ENCODE assay signal across 22 cellular contexts in genomic region chr4:2750719-2751605, GRCh38. TPM values are rescaled to one million over a fixed set of nuclear protein-coding genes. Genes with fewer than 3 reads are reported as not detected.
DNase-seq lines count a peak whose midpoint lies in the region; ATAC-seq, FAIRE-seq and TF ChIP-seq lines count a peak whose summit lies in the region.
"Had no signal": no experiment of that assay in that cellular context is flagged by ENCODE, and none has a peak within 500 bp of the region (broad histone marks: within the 10 kb centered on the region; RNA-seq: fewer than 3 reads in every experiment).

No MANE protein-coding gene starts in this region.

- H3K9me3 ChIP-seq in K562 (replicated peaks; ENCODE audit: control insufficient read depth, insufficient read depth, low read depth, low read length) = no peaks in the 10 kb centered on the region
- H3K9me3 ChIP-seq in mesenchymal stem cell (ENCODE audit: control insufficient read depth, low read length) = no peaks in the 10 kb centered on the region
- H3K9me3 ChIP-seq: adrenal gland; BLaER1 treated with 17β-estradiol and CSF1 and Interleukin-3, amounts not matched to agents 10 nM and 100 nM had no signal

- H3K4me3 Mint-ChIP-seq in activated naive CD8-positive, alpha-beta T cell = no peak overlapping the region
- H3K4me3 Mint-ChIP-seq in activated naive CD8-positive, alpha-beta T cell treated with anti-CD3 and anti-CD28 coated beads for 36 hours = no peak overlapping the region
- no peak overlapping the region for H3K4me3 Mint-ChIP-seq in stimulated activated effector memory CD8-positive, alpha-beta T cell treated with anti-CD3 and anti-CD28 coated beads, Interleukin-12 subunit alpha, Interleukin-12 subunit beta, amount 100 ng/mL, for 72 hours
- H3K4me3 Mint-ChIP-seq: activated CD4-positive, alpha-beta T cell treated with anti-CD3 and anti-CD28 coated beads for 36 hours had no signal

- POLR2A ChIA-PET in K562 (lab: Yijun Ruan, JAX) = interaction anchor here (1.0 kb wide), 1 partner anchor 13 kb away, joined by 3 read pairs; no protein-coding TSS in a partner anchor

- H3K27ac ChIP-seq in K562 (ENCODE audit: extremely low read depth, low read depth, low read length) (no peak overlapping the region), mesenchymal stem cell (ENCODE audit: low read length, poor library complexity, severe bottlenecking) (no peak overlapping the region)
- H3K27ac ChIP-seq: adrenal gland; BLaER1 treated with 17β-estradiol and CSF1 and Interleukin-3, amounts not matched to agents 10 nM and 100 nM had no signal

- no peak for TF ChIP-seq RAD21 in K562 (CRISPR knock-in tag; conservative IDR thresholded peaks at IDR 0.05 in 1 of 2, IDR thresholded peaks at IDR 0.05 in 1 of 2)

- peak overlapping the region; percentile 52 for H4K91ac ChIP-seq in mesenchymal stem cell (ENCODE audit: low read length)

- intact Hi-C loops in K562 (cut with micrococcal nuclease) = no loop called here

- peak overlapping the region; percentile 36 for H2BK120ac ChIP-seq in mesenchymal stem cell (ENCODE audit: low read depth, low read length)

- no peak overlapping the region for H2BK5ac ChIP-seq in mesenchymal stem cell (ENCODE audit: low read depth, low read length, poor library complexity, severe bottlenecking)

- no peak for FAIRE-seq in K562 (lab: Jason Lieb, UNC)
- FAIRE-seq: GM18507, TTC549 had no signal

- DNase-seq in activated naive CD8-positive, alpha-beta T cell treated with anti-CD3 and anti-CD28 coated beads for 36 hours = no peak
- DNase-seq in K562 (ENCODE audit: extremely low read depth in 1 of 4, low spot score in 3 of 4) (no peak), mesenchymal stem cell (peak; percentile 83), putamen (ENCODE audit: low spot score) (no peak), dermis blood vessel endothelial cell (no peak)
- no peak for DNase-seq in stimulated activated effector memory CD8-positive, alpha-beta T cell treated with anti-CD3 and anti-CD28 coated beads, Interleukin-12 subunit alpha, Interleukin-12 subunit beta, amount 100 ng/mL, for 72 hours (ENCODE audit: low spot score in 2 of 2)
- DNase-seq: activated CD4-positive, alpha-beta T cell treated with anti-CD3 and anti-CD28 coated beads for 36 hours; activated gamma-delta T cell; adrenal gland; foreskin fibroblast; islet precursor cell; NCI-H1436; NCI-H2171; NCI-H526 treated with DMSO at 0.1 percent for 48 hours; RPMI8226 had no signal

- peaks cover 9 to 26% of the 10 kb centered on the region in 2 experiments; a peak in 4 of 5 replicates for H3K4me1 ChIP-seq in K562 (replicated peaks in 1 of 2; ENCODE audit: control insufficient read depth in 2 of 2, insufficient read depth in 2 of 2, low read length in 2 of 2)
- H3K4me1 ChIP-seq in mesenchymal stem cell (ENCODE audit: control insufficient read depth, insufficient read depth, low read depth, low read length) = peaks cover 29% of the 10 kb centered on the region

- H4K8ac ChIP-seq in mesenchymal stem cell (ENCODE audit: low read length) = peak overlapping the region; percentile 16

- no peak overlapping the region for H2AK5ac ChIP-seq in mesenchymal stem cell (ENCODE audit: low read length, severe bottlenecking)

- peaks cover 39% of the 10 kb centered on the region for H3K79me2 ChIP-seq in K562 (ENCODE audit: control insufficient read depth, insufficient read depth, low read length)

- in situ Hi-C loops in K562 (cut with MboI) = no loop called here

- no TSS peak for BruUV-seq in K562 (replicated peaks; lab: Mats Ljungman, UMichigan)

- H3K4me1 Mint-ChIP-seq in activated naive CD8-positive, alpha-beta T cell (ENCODE audit: low read depth) = peaks cover 45% of the 10 kb centered on the region
- H3K4me1 Mint-ChIP-seq in activated naive CD8-positive, alpha-beta T cell treated with anti-CD3 and anti-CD28 coated beads for 36 hours = peaks cover 45% of the 10 kb centered on the region
- H3K4me1 Mint-ChIP-seq in stimulated activated effector memory CD8-positive, alpha-beta T cell treated with anti-CD3 and anti-CD28 coated beads, Interleukin-12 subunit alpha, Interleukin-12 subunit beta, amount 100 ng/mL, for 72 hours = peaks cover 72% of the 10 kb centered on the region

- H3K9me1 ChIP-seq in K562 (ENCODE audit: control insufficient read depth, insufficient read depth, low read length) = peaks cover 3% of the 10 kb centered on the region

- no peak overlapping the region for H3K4me3 ChIP-seq in K562
- no peak overlapping the region for H3K4me3 ChIP-seq in mesenchymal stem cell (ENCODE audit: insufficient read depth in 1 of 2, low read depth in 1 of 2, low read length in 2 of 2)
- H3K4me3 ChIP-seq: adrenal gland; BLaER1 treated with 17β-estradiol and CSF1 and Interleukin-3, amounts not matched to agents 10 nM and 100 nM had no signal

- CTCF ChIA-PET in K562 (lab: Yijun Ruan, JAX; ENCODE audit: low intra/inter-chr PET ratio) = no interaction called here

- no peak overlapping the region for H3K4me2 ChIP-seq in K562 (ENCODE audit: insufficient read depth, low read length)
- H3K4me2 ChIP-seq in mesenchymal stem cell (ENCODE audit: low read length, poor library complexity, severe bottlenecking) = no peak overlapping the region

- no peak overlapping the region for H3K4ac ChIP-seq in mesenchymal stem cell (ENCODE audit: low read depth in 1 of 2, low read length in 2 of 2)

- H3K36me3 Mint-ChIP-seq in activated naive CD8-positive, alpha-beta T cell = peaks cover 4% of the 10 kb centered on the region
- H3K36me3 Mint-ChIP-seq in activated naive CD8-positive, alpha-beta T cell treated with anti-CD3 and anti-CD28 coated beads for 36 hours = peaks cover 18% of the 10 kb centered on the region
- H3K36me3 Mint-ChIP-seq in stimulated activated effector memory CD8-positive, alpha-beta T cell treated with anti-CD3 and anti-CD28 coated beads, Interleukin-12 subunit alpha, Interleukin-12 subunit beta, amount 100 ng/mL, for 72 hours = peaks cover 91% of the 10 kb centered on the region

- WGBS in K562 (ENCODE audit: insufficient coverage, low coverage, missing lambda C conversion rate) = 75% methylated on average over 17 of the region's 19 CpGs
- 56% methylated on average over 19 of the region's 19 CpGs for WGBS in mesenchymal stem cell

- no peak for TF ChIP-seq EP300 in K562 (IDR thresholded peaks at IDR 0.05; ENCODE audit: low read length)

- ATAC-seq in K562 (peak; percentile 31; the same call in 2 of the 3 replicates), GM21390 (IDR thresholded peaks at IDR 0.05; ENCODE audit: unreplicated experiment) (no peak)
- ATAC-seq in stimulated activated effector memory CD8-positive, alpha-beta T cell treated with anti-CD3 and anti-CD28 coated beads, Interleukin-12 subunit alpha, Interleukin-12 subunit beta, amount 100 ng/mL, for 72 hours = no peak
- ATAC-seq: activated CD4-positive, alpha-beta T cell treated with anti-CD3 and anti-CD28 coated beads for 36 hours; HCT116 had no signal

- peak overlapping the region in 1 of 2 experiments; percentile 85 for H3K14ac ChIP-seq in mesenchymal stem cell (ENCODE audit: low read length in 2 of 2)

- no peak for TF ChIP-seq POLR2A in K562 (conservative IDR thresholded peaks at IDR 0.05)

- no peaks in the 10 kb centered on the region for H3K9me3 Mint-ChIP-seq in activated naive CD8-positive, alpha-beta T cell (ENCODE audit: low read depth)
- no peaks in the 10 kb centered on the region for H3K9me3 Mint-ChIP-seq in activated naive CD8-positive, alpha-beta T cell treated with anti-CD3 and anti-CD28 coated beads for 36 hours
- H3K9me3 Mint-ChIP-seq in stimulated activated effector memory CD8-positive, alpha-beta T cell treated with anti-CD3 and anti-CD28 coated beads, Interleukin-12 subunit alpha, Interleukin-12 subunit beta, amount 100 ng/mL, for 72 hours = no peaks in the 10 kb centered on the region
- H3K9me3 Mint-ChIP-seq: memory B cell had no signal

- peaks cover 42% of the 10 kb centered on the region for H3K79me1 ChIP-seq in mesenchymal stem cell (replicated peaks; ENCODE audit: low read length, poor library complexity, severe bottlenecking)

- no peaks in the 10 kb centered on the region for H3K27me3 ChIP-seq in K562 (ENCODE audit: control insufficient read depth in 2 of 2, insufficient read depth in 2 of 2, low read length in 2 of 2)
- no peaks in the 10 kb centered on the region for H3K27me3 ChIP-seq in mesenchymal stem cell (ENCODE audit: control insufficient read depth in 1 of 2, insufficient read depth in 1 of 2, low read length in 2 of 2)
- H3K27me3 ChIP-seq: adrenal gland; BLaER1 treated with 17β-estradiol and CSF1 and Interleukin-3, amounts not matched to agents 10 nM and 100 nM had no signal

- H3K9ac ChIP-seq in K562 (ENCODE audit: insufficient read depth in 1 of 2, low read depth in 2 of 2, low read length in 2 of 2) (peak overlapping the region in 1 of 2 experiments; percentile 77; a peak in 1 of 4 replicates), mesenchymal stem cell (ENCODE audit: low read length) (no peak overlapping the region)
- H3K9ac ChIP-seq: BLaER1 treated with 17β-estradiol and CSF1 and Interleukin-3, amounts not matched to agents 10 nM and 100 nM had no signal

- peak overlapping the region; percentile 10 for H3K27ac Mint-ChIP-seq in activated naive CD8-positive, alpha-beta T cell
- H3K27ac Mint-ChIP-seq in activated naive CD8-positive, alpha-beta T cell treated with anti-CD3 and anti-CD28 coated beads for 36 hours = no peak overlapping the region
- peak overlapping the region; percentile 65 for H3K27ac Mint-ChIP-seq in stimulated activated effector memory CD8-positive, alpha-beta T cell treated with anti-CD3 and anti-CD28 coated beads, Interleukin-12 subunit alpha, Interleukin-12 subunit beta, amount 100 ng/mL, for 72 hours
- H3K27ac Mint-ChIP-seq: activated CD4-positive, alpha-beta T cell treated with anti-CD3 and anti-CD28 coated beads for 36 hours had no signal

- peak overlapping the region in 1 of 2 experiments; percentile 1 for H3K23ac ChIP-seq in mesenchymal stem cell (ENCODE audit: low read length in 2 of 2)

- no peaks in the 10 kb centered on the region for H3K27me3 Mint-ChIP-seq in activated naive CD8-positive, alpha-beta T cell
- no peaks in the 10 kb centered on the region for H3K27me3 Mint-ChIP-seq in activated naive CD8-positive, alpha-beta T cell treated with anti-CD3 and anti-CD28 coated beads for 36 hours
- H3K27me3 Mint-ChIP-seq: activated CD4-positive, alpha-beta T cell treated with anti-CD3 and anti-CD28 coated beads for 36 hours; memory B cell had no signal

- peaks cover 28% of the 10 kb centered on the region; the same call in 2 of the 3 replicates for H3K36me3 ChIP-seq in K562 (ENCODE audit: control insufficient read depth, insufficient read depth, low read length)
- peaks cover 30 to 41% of the 10 kb centered on the region in 2 experiments for H3K36me3 ChIP-seq in mesenchymal stem cell (ENCODE audit: control insufficient read depth in 1 of 2, insufficient read depth in 2 of 2, low read depth in 1 of 2, low read length in 2 of 2)

- no peaks in the 10 kb centered on the region; the same call in none of the 2 replicates for H4K20me1 ChIP-seq in K562 (replicated peaks; ENCODE audit: control insufficient read depth, insufficient read depth, low read length)

- H2BK15ac ChIP-seq in mesenchymal stem cell (ENCODE audit: low read depth, poor library complexity, severe bottlenecking) = no peak overlapping the region

- peak overlapping the region; percentile 77 to 86 for H3K18ac ChIP-seq in mesenchymal stem cell (ENCODE audit: low read depth in 1 of 2, low read length in 2 of 2)

- H2AFZ ChIP-seq in K562 (ENCODE audit: low read depth, low read length) (no peak overlapping the region), mesenchymal stem cell (ENCODE audit: low read depth, low read length) (no peak overlapping the region)

- H2BK12ac ChIP-seq in mesenchymal stem cell (ENCODE audit: low read length in 2 of 2) = peak overlapping the region; percentile 87 to 88

- no peak for TF ChIP-seq CTCF in K562 (IDR thresholded peaks at IDR 0.05 in 2 of 3, conservative IDR thresholded peaks at IDR 0.05 in 1 of 3; ENCODE audit: insufficient read depth in 2 of 3, low read depth in 1 of 3, low read length in 3 of 3)

RNA-seq across cellular contexts. Expression of gene TNIP2, which starts 5.2 kb away (rescaled TPM):
- total RNA-seq in activated naive CD8-positive, alpha-beta T cell treated with anti-CD3 and anti-CD28 coated beads for 36 hours = 10 to 100 TPM; 50.0 to 50.3 TPM
- 24.5 and 78.1 TPM in 2 replicates for total RNA-seq in K562 (2011; cell fraction: chromatin; rRNA removed; ENCODE audit: low replicate concordance)
- total RNA-seq in K562 (2011; cell fraction: nucleolus; rRNA removed) = 49.7 and 54.7 TPM in 2 replicates
- total RNA-seq in K562 (2011; cell fraction: nucleoplasm; rRNA removed) = 30.4 and 33.4 TPM in 2 replicates
- 42.6 and 46.7 TPM in 2 replicates for total RNA-seq in K562 (2014; rRNA removed)
- 11.6 and 13.1 TPM in 2 replicates for total RNA-seq in K562 (2014; rRNA removed; fragmentation: Illumina TruSeq; extraction: Trizol)
- total RNA-seq in K562 (2015; rRNA removed; fragmentation: Illumina TruSeq; extraction: Trizol) = 19.5 and 21.9 TPM in 2 replicates
- 32.2 and 35.8 TPM in 2 replicates for total RNA-seq in K562 (2021)
- polyA plus RNA-seq in K562 (2011; rRNA removed) = 17.5 and 21.8 TPM in 2 replicates
- polyA plus RNA-seq in K562 (2011; cell fraction: cytosol; rRNA removed) = 16.5 and 28.2 TPM in 2 replicates
- 49.0 and 90.0 TPM in 2 replicates for polyA plus RNA-seq in K562 (2011; cell fraction: nucleus; rRNA removed)
- 30.8 and 32.9 TPM in 2 replicates for polyA plus RNA-seq in K562 (2012)
- polyA plus RNA-seq in K562 (2014; fragmentation: Illumina TruSeq; extraction: Trizol) = 12.1 and 18.3 TPM in 2 replicates
- polyA plus RNA-seq in K562 (2014; fragmentation: Nextera tagmentation; extraction: Ambion mirVana) = 1 to 10 TPM in 1 of 2 experiments, under 1 TPM in 1; 0.61 to 1.1 TPM
- 38.1 and 38.2 TPM in 2 replicates for polyA plus RNA-seq in K562 (2014; rRNA removed)
- polyA minus RNA-seq in K562 (2011; rRNA and poly(A)+ RNA removed) = 10.0 and 16.8 TPM in 2 replicates
- polyA minus RNA-seq in K562 (2011; cell fraction: cytosol; rRNA and poly(A)+ RNA removed) = 13.7 and 14.7 TPM in 2 replicates
- polyA minus RNA-seq in K562 (2011; cell fraction: nucleus; rRNA and poly(A)+ RNA removed) = 16.4 and 17.5 TPM in 2 replicates
- polyA plus RNA-seq in mesenchymal stem cell (2013, experiment 1 of 2) = 26.1 TPM
- polyA plus RNA-seq in mesenchymal stem cell (2013, experiment 2 of 2) = 25.8 TPM
- 119 and 122 TPM in 2 replicates for total RNA-seq in dermis blood vessel endothelial cell

RNA-seq across cellular contexts. Expression of gene SH3BP2, which starts 41.9 kb away (rescaled TPM):
- total RNA-seq in activated naive CD8-positive, alpha-beta T cell treated with anti-CD3 and anti-CD28 coated beads for 36 hours = 10 to 100 TPM; 72.2 to 74.1 TPM
- total RNA-seq in K562 (2011; cell fraction: chromatin; rRNA removed; ENCODE audit: low replicate concordance) = 49.1 and 137 TPM in 2 replicates
- 57.9 and 62.0 TPM in 2 replicates for total RNA-seq in K562 (2011; cell fraction: nucleolus; rRNA removed)
- total RNA-seq in K562 (2011; cell fraction: nucleoplasm; rRNA removed) = 59.4 and 93.7 TPM in 2 replicates
- 9.7 and 15.9 TPM in 2 replicates for total RNA-seq in K562 (2014; rRNA removed)
- total RNA-seq in K562 (2014; rRNA removed; fragmentation: Illumina TruSeq; extraction: Trizol) = 3.7 and 3.9 TPM in 2 replicates
- total RNA-seq in K562 (2015; rRNA removed; fragmentation: Illumina TruSeq; extraction: Trizol) = 3.5 and 5.6 TPM in 2 replicates
- total RNA-seq in K562 (2021) = 10.8 and 16.0 TPM in 2 replicates
- 9.6 and 13.9 TPM in 2 replicates for polyA plus RNA-seq in K562 (2011; rRNA removed)
- polyA plus RNA-seq in K562 (2011; cell fraction: cytosol; rRNA removed) = 10.6 and 10.7 TPM in 2 replicates
- polyA plus RNA-seq in K562 (2011; cell fraction: nucleus; rRNA removed) = 88.6 and 117 TPM in 2 replicates
- 4.4 and 18.7 TPM in 2 replicates for polyA plus RNA-seq in K562 (2012)
- polyA plus RNA-seq in K562 (2014; fragmentation: Illumina TruSeq; extraction: Trizol) = 5.1 and 10.9 TPM in 2 replicates
- under 1 TPM; 0.34 to 0.72 TPM for polyA plus RNA-seq in K562 (2014; fragmentation: Nextera tagmentation; extraction: Ambion mirVana)
- 14.2 and 17.6 TPM in 2 replicates for polyA plus RNA-seq in K562 (2014; rRNA removed)
- polyA minus RNA-seq in K562 (2011; rRNA and poly(A)+ RNA removed) = 18.0 and 41.6 TPM in 2 replicates
- polyA minus RNA-seq in K562 (2011; cell fraction: cytosol; rRNA and poly(A)+ RNA removed) = 5.7 and 10.8 TPM in 2 replicates
- polyA minus RNA-seq in K562 (2011; cell fraction: nucleus; rRNA and poly(A)+ RNA removed) = 26.8 and 33.3 TPM in 2 replicates
- polyA plus RNA-seq in mesenchymal stem cell (2013, experiment 1 of 2) = 25.7 TPM
- polyA plus RNA-seq in mesenchymal stem cell (2013, experiment 2 of 2) = 26.3 TPM
- 26.4 and 29.6 TPM in 2 replicates for total RNA-seq in dermis blood vessel endothelial cell
